8 cellular contexts compared by ENCODE assay signal in genomic region chr6:30075094-30075986, GRCh38. TPM values are rescaled to one million over a fixed set of nuclear protein-coding genes. Genes with fewer than 3 reads are reported as not detected.
DNase-seq lines count a peak whose midpoint lies in the region; FAIRE-seq and TF ChIP-seq lines count a peak whose summit lies in the region.

RNF39 (minus strand) TSS chr6:30075769; CDS start chr6:30075585, 184 bp downstream.

- H3K36me3 ChIP-seq in BE2C, result no peaks in the 10 kb centered on the region
- no peaks in the 10 kb centered on the region for H3K36me3 ChIP-seq in liver (ENCODE audit: control insufficient read depth in 4 of 4, insufficient read depth in 3 of 4, low read depth in 1 of 4, low read length in 3 of 4)
- no peaks in the 10 kb centered on the region for H3K36me3 ChIP-seq in vagina

- no peak for FAIRE-seq in H54 (lab: Jason Lieb, UNC)

- no peak within 1 kb of the TSS for H3K9ac ChIP-seq in liver (ENCODE audit: low read depth in 1 of 2, low read length in 2 of 2)

- TF ChIP-seq POLR2A in vagina (IDR thresholded peaks at IDR 0.05) (peak in 1 of 2 donors; percentile 41), H54 (IDR thresholded peaks at IDR 0.05; ENCODE audit: low read depth, low read length) (no peak)

- no peak for DNase-seq in BE2C
- DNase-seq in HuH-7 (ENCODE audit: low spot score), result peak; percentile 59
- no peak for DNase-seq in astrocyte of the cerebellum (ENCODE audit: low read depth)
- DNase-seq in vagina (ENCODE audit: extremely low spot score in 2 of 2), result no peak
- no peak for DNase-seq in NCI-H2196 treated with DMSO at 0.1 percent for 48 hours (lab: John Stamatoyannopoulos, UW; ENCODE audit: unreplicated experiment)
- DNase-seq in H54 (ENCODE audit: insufficient read length, low spot score), result no peak
- no peak for DNase-seq in inferior parietal cortex (ENCODE audit: extremely low spot score)

- H3K4me1 ChIP-seq in BE2C (no peaks in the 10 kb centered on the region), liver (ENCODE audit: control insufficient read depth in 4 of 4, insufficient read depth in 4 of 4, low read length in 3 of 4) (peaks cover 6 to 19% (median 12%) of the 10 kb centered on the region in 4 donors), vagina (peaks cover 47% of the 10 kb centered on the region)

- peaks cover 60% of the 10 kb centered on the region for H3K27me3 ChIP-seq in BE2C
- H3K27me3 ChIP-seq in liver (ENCODE audit: control insufficient read depth in 4 of 4, insufficient read depth in 4 of 4, low read length in 3 of 4), result peaks cover 3 to 16% (median 8%) of the 10 kb centered on the region in 4 donors
- H3K27me3 ChIP-seq in vagina, result no peaks in the 10 kb centered on the region

- WGBS in liver, result 3% methylated on average over 71 of the region's 71 CpGs

- in situ Hi-C loops in astrocyte of the cerebellum (cut with HindIII; ENCODE audit: low sequenced_read_pairs), result no loop called here

- H3K27ac ChIP-seq in liver (ENCODE audit: low read depth in 1 of 2, low read length in 2 of 2), result no peak within 1 kb of the TSS
- peak within 1 kb of the TSS; percentile 79 for H3K27ac ChIP-seq in vagina

- H3K9me3 ChIP-seq in BE2C (no peaks in the 10 kb centered on the region), liver (ENCODE audit: control insufficient read depth in 4 of 4, low read length in 3 of 4) (no peaks in the 10 kb centered on the region), vagina (no peaks in the 10 kb centered on the region)

- H3K4me3 ChIP-seq in BE2C (ENCODE audit: low read depth, low read length) (no peak within 1 kb of the TSS), astrocyte of the cerebellum (ENCODE audit: low read depth, low read length) (peak within 1 kb of the TSS; percentile 15), liver (ENCODE audit: low read depth in 1 of 3, low read length in 3 of 3) (peak within 1 kb of the TSS in 1 of 3 donors; percentile 32), vagina (peak within 1 kb of the TSS; percentile 51 to 65)

- peak; percentile 26; the same call in 1 of the 2 replicates for TF ChIP-seq CTCF in BE2C (IDR thresholded peaks at IDR 0.05; ENCODE audit: low read depth, low read length)
- peak; percentile 31 for TF ChIP-seq CTCF in astrocyte of the cerebellum (IDR thresholded peaks at IDR 0.05; ENCODE audit: low read depth, low read length, missing control alignments)
- peak; percentile 10 for TF ChIP-seq CTCF in liver (IDR thresholded peaks at IDR 0.05; ENCODE audit: low read depth, low read length, missing input control)
- TF ChIP-seq CTCF in vagina (IDR thresholded peaks at IDR 0.05), result peak in 1 of 3 experiments; percentile 15

- intact Hi-C loops in vagina (cut with DNase I), result no loop called here

- no peak for TF ChIP-seq RAD21 in liver (IDR thresholded peaks at IDR 0.05)

TF ChIP-seq in liver, 16 proteins besides CTCF, POLR2A, EP300 and RAD21:
- TF ChIP-seq TAF1 (conservative IDR thresholded peaks at IDR 0.05) (no peak), FOXA2 (IDR thresholded peaks at IDR 0.05) (peak; percentile 16)

RNA-seq across cellular contexts. Expression of gene RNF39, which starts in this region (rescaled TPM):
- polyA plus RNA-seq in BE2C (2012; ENCODE audit: insufficient read depth, insufficient read length, low read depth), result 11.4 TPM
- total RNA-seq in liver (not detected), vagina (18.2 TPM)
- polyA plus RNA-seq in liver, result under 1 TPM; 0.03 to 0.13 TPM

Comparison
In these comparisons a context has a peak if more than half of its experiments do, and no peak if none do; other contexts are left out.
1. RNA of gene RNF39 (total RNA-seq): 18.2 TPM in vagina (single experiment); not detected in liver; every median in the first group is over 10 times any median in the second.